9 cellular contexts compared by ENCODE assay signal in the genomic region with DNA sequence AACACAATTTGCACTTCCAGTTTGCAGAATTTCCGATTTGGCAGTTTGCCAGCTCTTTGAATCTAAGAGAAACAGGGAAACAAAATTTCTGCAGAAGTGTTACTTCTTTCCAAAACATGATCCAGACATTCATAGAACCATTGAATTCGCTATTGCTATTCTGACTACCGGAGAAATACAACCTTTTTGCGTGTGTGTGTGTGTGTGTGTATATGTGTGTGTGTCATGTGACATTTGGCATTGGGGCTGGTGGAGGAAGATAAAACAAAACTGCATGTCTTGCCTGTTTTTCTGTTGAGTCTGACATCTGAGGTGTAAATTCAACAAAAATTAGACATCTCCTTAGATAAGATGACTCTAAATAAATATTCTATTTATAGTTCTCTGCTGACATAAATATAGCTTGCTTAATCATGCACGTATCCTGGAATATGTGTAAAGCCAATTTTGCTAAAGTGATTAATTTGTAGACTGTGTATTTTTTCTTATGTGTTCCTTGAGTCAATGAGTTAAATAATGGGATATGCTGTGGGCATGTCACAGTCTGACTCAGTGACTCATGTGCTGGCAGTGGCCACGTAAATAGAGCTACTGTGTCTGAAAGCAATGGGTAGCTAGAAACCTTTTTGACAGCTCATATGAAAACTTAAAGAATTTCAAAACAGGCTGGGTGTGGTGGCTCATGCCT.
DNase-seq lines count a peak whose midpoint lies in the region; ATAC-seq and TF ChIP-seq lines count a peak whose summit lies in the region.
"Had no signal": no experiment of that assay in that cellular context is flagged by ENCODE, and none has a peak within 500 bp of the region (broad histone marks: within the 10 kb centered on the region; RNA-seq: fewer than 3 reads in every experiment).

No MANE protein-coding gene starts in this region.

- CTCF ChIA-PET in activated CD4-positive, alpha-beta T cell treated with anti-CD3 and anti-CD28 coated beads for 36 hours (lab: Charles Lee): interaction anchor here (0.5 to 0.8 kb wide), 2 partner anchors 31 to 188 kb away, joined by 3 to 4 read pairs; no protein-coding TSS in a partner anchor
- CTCF ChIA-PET in PC-9 (lab: Charles Lee): interaction anchor here (0.7 kb wide), 1 partner anchor 229 kb away, joined by 3 read pairs; no protein-coding TSS in a partner anchor

- no peak overlapping the region for H3K27ac Mint-ChIP-seq in activated CD4-positive, alpha-beta T cell treated with anti-CD3 and anti-CD28 coated beads for 36 hours
- H3K27ac Mint-ChIP-seq in osteocyte (ENCODE audit: unreplicated experiment): no peak overlapping the region

- no TSS peak for BruUV-seq in PC-9 (replicated peaks; lab: Mats Ljungman, UMichigan)

- H3K9me2 ChIP-seq in PC-9 (ENCODE audit: insufficient read depth): no peaks in the 10 kb centered on the region

- H4K20me1 ChIP-seq in PC-9 (ENCODE audit: insufficient read depth): no peaks in the 10 kb centered on the region

- intact Hi-C loops in activated CD4-positive, alpha-beta T cell treated with anti-CD3 and anti-CD28 coated beads for 36 hours (cut with DNase I, micrococcal nuclease): loop anchor here in 1 of 2 experiments (5.0 kb wide), 1 partner anchor 209 kb away; no protein-coding TSS in a partner anchor
- intact Hi-C loops in PC-9 (cut with micrococcal nuclease; ENCODE audit: unreplicated experiment): no loop called here

- peak; percentile 49 for DNase-seq in activated CD4-positive, alpha-beta T cell treated with anti-CD3 and anti-CD28 coated beads for 36 hours
- DNase-seq in activated CD4-positive, alpha-beta T cell treated with anti-CD3 and anti-CD28 coated beads for 1 hour: no peak
- DNase-seq in PC-9 (peak; percentile 29 to 36), erythroblast (lab: John Stamatoyannopoulos, UW) (peak; percentile 84 to 90), osteocyte (ENCODE audit: extremely low spot score, unreplicated experiment) (no peak), GM19238 (ENCODE audit: insufficient read length, low spot score) (no peak)

- peak overlapping the region; percentile 3 for H3K4me3 Mint-ChIP-seq in activated CD4-positive, alpha-beta T cell treated with anti-CD3 and anti-CD28 coated beads for 36 hours
- H3K4me3 Mint-ChIP-seq in osteocyte (ENCODE audit: unreplicated experiment): no peak overlapping the region

- TF ChIP-seq CTCF in PC-9 (conservative IDR thresholded peaks at IDR 0.05) (no peak), osteocyte (IDR thresholded peaks at IDR 0.05) (no peak)

- H3K4me1 Mint-ChIP-seq in activated CD4-positive, alpha-beta T cell treated with anti-CD3 and anti-CD28 coated beads for 36 hours: peaks cover 18% of the 10 kb centered on the region
- peaks cover 17% of the 10 kb centered on the region for H3K4me1 Mint-ChIP-seq in osteocyte (ENCODE audit: unreplicated experiment)

- H3K27me3 ChIP-seq in PC-9 (ENCODE audit: insufficient read depth, low read depth) (no peaks in the 10 kb centered on the region), skeletal muscle satellite cell (ENCODE audit: control insufficient read depth, insufficient read depth, low read length) (no peaks in the 10 kb centered on the region)

- H3K36me3 Mint-ChIP-seq in activated CD4-positive, alpha-beta T cell treated with anti-CD3 and anti-CD28 coated beads for 36 hours (ENCODE audit: low read depth): no peaks in the 10 kb centered on the region
- H3K36me3 Mint-ChIP-seq in osteocyte (ENCODE audit: unreplicated experiment): no peaks in the 10 kb centered on the region

- no peaks in the 10 kb centered on the region for H3K36me3 ChIP-seq in PC-9 (ENCODE audit: low read depth)
- no peaks in the 10 kb centered on the region for H3K36me3 ChIP-seq in skeletal muscle satellite cell (ENCODE audit: insufficient read depth, low read length)

- H3K9me3 ChIP-seq in PC-9 (ENCODE audit: insufficient read depth, low read depth) (no peaks in the 10 kb centered on the region), skeletal muscle satellite cell (replicated peaks; ENCODE audit: low read length) (no peaks in the 10 kb centered on the region)

- no peak overlapping the region for H3K27ac ChIP-seq in PC-9
- H3K27ac ChIP-seq: C4-2B had no signal

- no peak overlapping the region for H3K9ac ChIP-seq in skeletal muscle satellite cell (ENCODE audit: low read depth, low read length)

- no peak overlapping the region for H3K4me3 ChIP-seq in PC-9
- no peak overlapping the region for H3K4me3 ChIP-seq in skeletal muscle satellite cell (ENCODE audit: low read length)

- H3K9me3 Mint-ChIP-seq in activated CD4-positive, alpha-beta T cell treated with anti-CD3 and anti-CD28 coated beads for 36 hours (ENCODE audit: low read depth): no peaks in the 10 kb centered on the region
- no peaks in the 10 kb centered on the region for H3K9me3 Mint-ChIP-seq in osteocyte (ENCODE audit: unreplicated experiment)

- H3K27me3 Mint-ChIP-seq in activated CD4-positive, alpha-beta T cell treated with anti-CD3 and anti-CD28 coated beads for 36 hours: peaks cover 12% of the 10 kb centered on the region
- H3K27me3 Mint-ChIP-seq in osteocyte (ENCODE audit: unreplicated experiment): peaks cover 16% of the 10 kb centered on the region

- ATAC-seq in activated CD4-positive, alpha-beta T cell treated with anti-CD3 and anti-CD28 coated beads for 36 hours: peak; percentile 96
- peak; percentile 63 for ATAC-seq in HG02870 (IDR thresholded peaks at IDR 0.05; ENCODE audit: unreplicated experiment)

- POLR2A ChIA-PET in activated CD4-positive, alpha-beta T cell treated with anti-CD3 and anti-CD28 coated beads for 36 hours (lab: Charles Lee): interaction anchor here (1.0 kb wide), 2 partner anchors 64 to 98 kb away, joined by 3 to 4 read pairs; a partner anchor contains a TSS
- POLR2A ChIA-PET in PC-9 (lab: Charles Lee; ENCODE audit: unreplicated experiment): interaction anchor here (0.7 kb wide), 2 partner anchors 19 to 1172 kb away, joined by 8 to 11 read pairs; no protein-coding TSS in a partner anchor

- H2AFZ ChIP-seq in PC-9: no peak overlapping the region

- H3K4me2 ChIP-seq in PC-9 (no peak overlapping the region), skeletal muscle satellite cell (ENCODE audit: low read length) (peak overlapping the region; percentile 38)

- H3K79me2 ChIP-seq in PC-9 (ENCODE audit: low read depth): no peaks in the 10 kb centered on the region

- TF ChIP-seq POLR2A in erythroblast (IDR thresholded peaks at IDR 0.05; ENCODE audit: low read length): no peak

- H3F3A ChIP-seq in PC-9 (ENCODE audit: insufficient read depth, low read depth): no peaks in the 10 kb centered on the region

- H3K4me1 ChIP-seq in PC-9 (replicated peaks; ENCODE audit: insufficient read depth) (0 out of 2 replicates have a peak, but pooled peaks cover 10% of the 10 kb centered on the region), skeletal muscle satellite cell (ENCODE audit: control insufficient read depth, insufficient read depth, low read length) (peaks cover 12% of the 10 kb centered on the region)

Comparison
In these comparisons a context has a peak if more than half of its experiments do, and no peak if none do; other contexts are left out.
1. DNase-seq: peak in activated CD4-positive, alpha-beta T cell treated with anti-CD3 and anti-CD28 coated beads for 36 hours (single experiment), PC-9 (2 of 2) and erythroblast (2 of 2); none in activated CD4-positive, alpha-beta T cell treated with anti-CD3 and anti-CD28 coated beads for 1 hour (single experiment), osteocyte (single experiment) and GM19238 (single experiment).